9 cellular contexts compared by ENCODE assay signal in genomic region chr10:73907841-73908517, GRCh38. TPM values are rescaled to one million over a fixed set of nuclear protein-coding genes. Genes with fewer than 3 reads are reported as not detected.
DNase-seq lines count a peak whose midpoint lies in the region; ATAC-seq, FAIRE-seq and TF ChIP-seq lines count a peak whose summit lies in the region.
"Had no signal": no experiment of that assay in that cellular context is flagged by ENCODE, and none has a peak within 500 bp of the region (broad histone marks: within the 10 kb centered on the region; RNA-seq: fewer than 3 reads in every experiment).

No MANE protein-coding gene starts in this region.

- no peak for TF ChIP-seq EP300 in sigmoid colon (IDR thresholded peaks at IDR 0.05)

- POLR2A ChIA-PET in GM10248 (lab: Yijun Ruan, JAX): interaction anchor here (1.1 kb wide), 1 partner anchor 13 kb away, joined by 4 read pairs; no protein-coding TSS in a partner anchor

- H3K27ac ChIP-seq in sigmoid colon: peak overlapping the region; percentile 70 to 83 (median 82)

- TF ChIP-seq POLR2A in GM12891 (IDR thresholded peaks at IDR 0.05; ENCODE audit: low read depth, low read length): no peak
- TF ChIP-seq POLR2A in sigmoid colon (IDR thresholded peaks at IDR 0.05): no peak

- no peak for FAIRE-seq in GM12891 (lab: Jason Lieb, UNC)

- H3K4me3 ChIP-seq in sigmoid colon: no peak overlapping the region

- H3K27me3 ChIP-seq in sigmoid colon: no peaks in the 10 kb centered on the region

- intact Hi-C loops in sigmoid colon (cut with DNase I): no loop called here

- DNase-seq in GM12891 (ENCODE audit: insufficient read length, low spot score) (no peak), SIG-M5 treated with dmso at 0.1 percent for 504 hours (lab: John Stamatoyannopoulos, UW; ENCODE audit: unreplicated experiment) (peak; percentile 94), fibroblast of peridontal ligament (ENCODE audit: extremely low read depth) (peak; percentile 82), sigmoid colon (peak; percentile 79), NAMALWA (ENCODE audit: low spot score) (no peak), GM10248 (ENCODE audit: extremely low spot score) (no peak)
- DNase-seq: NCI-H1092 treated with DMSO at 0.1 percent for 48 hours had no signal

- no peaks in the 10 kb centered on the region for H3K36me3 ChIP-seq in sigmoid colon

- CTCF ChIA-PET in GM10248 (lab: Yijun Ruan, JAX): interaction anchor here (1.0 to 2.9 kb wide), 6 partner anchors 17 to 35 kb away, joined by 4 to 22 read pairs (median 5); no protein-coding TSS in a partner anchor

- ATAC-seq in HG03045 (IDR thresholded peaks at IDR 0.05; ENCODE audit: unreplicated experiment) (no peak), GM21529 (IDR thresholded peaks at IDR 0.05; ENCODE audit: unreplicated experiment) (no peak)

- H3K4me1 ChIP-seq in sigmoid colon: peaks cover 0 to 54% (median 45%) of the 10 kb centered on the region in 4 donors

- H3K9me3 ChIP-seq in sigmoid colon: no peaks in the 10 kb centered on the region

- TF ChIP-seq CTCF in sigmoid colon (IDR thresholded peaks at IDR 0.05): no peak
- TF ChIP-seq CTCF in GM10248 (IDR thresholded peaks at IDR 0.05; ENCODE audit: control extremely low read depth, extremely low read depth, low read depth, missing control alignments): no peak

- 53 to 60% methylated on average over 6 of the region's 6 CpGs for WGBS in sigmoid colon, 2 donors

TF ChIP-seq in GM12891, 5 proteins besides CTCF, POLR2A, EP300 and RAD21:
- TF ChIP-seq TAF1 (IDR thresholded peaks at IDR 0.05; ENCODE audit: low read depth, low read length): no peak
- no peak for TF ChIP-seq POLR2AphosphoS5 (IDR thresholded peaks at IDR 0.05; ENCODE audit: low read depth, low read length)
- no peak for TF ChIP-seq POU2F2 (IDR thresholded peaks at IDR 0.05; ENCODE audit: low read depth, low read length)
- TF ChIP-seq PAX5 (IDR thresholded peaks at IDR 0.05; ENCODE audit: insufficient read depth, low read length, severe bottlenecking): no peak
- peak; percentile 69 for TF ChIP-seq SPI1 (IDR thresholded peaks at IDR 0.05; ENCODE audit: low read depth, low read length)

RNA-seq across cellular contexts. Expression of gene PLAU, which starts 3.0 kb away (rescaled TPM):
- 0.73 TPM for polyA plus RNA-seq in GM12891 (2012; ENCODE audit: low read depth, missing spikeins)
- total RNA-seq in sigmoid colon: 1 to 10 TPM; 2.5 to 9.4 (median 3.7) TPM
- 10 to 100 TPM in 1 of 3 donors, 1 to 10 TPM in 2; 3.6 to 15.7 (median 9.9) TPM for polyA plus RNA-seq in sigmoid colon

RNA-seq across cellular contexts. Expression of gene CAMK2G, which starts 33.6 kb away (rescaled TPM):
- polyA plus RNA-seq in GM12891 (2012; ENCODE audit: low read depth, missing spikeins): 10.9 TPM
- 100 to 1,000 TPM; 153 to 221 (median 209) TPM for total RNA-seq in sigmoid colon
- polyA plus RNA-seq in sigmoid colon: 10 to 100 TPM; 14.4 to 34.8 (median 17.6) TPM

Comparison
In these comparisons a context has a peak if more than half of its experiments do, and no peak if none do; other contexts are left out.
1. DNase-seq: peak in SIG-M5 treated with dmso at 0.1 percent for 504 hours (single experiment), fibroblast of peridontal ligament (single experiment) and sigmoid colon (single experiment); none in GM12891 (single experiment), NAMALWA (single experiment) and GM10248 (single experiment).